In genomic region chr5:115856936-115857524, GRCh38 we compare ENCODE assay signal across 26 cellular contexts. TPM values are rescaled to one million over a fixed set of nuclear protein-coding genes. Genes with fewer than 3 reads are reported as not detected.
A peak's percentile ranks its signal among the peaks of the same experiment; 100 is the strongest.
DNase-seq lines count a peak whose midpoint lies in the region; ATAC-seq, FAIRE-seq and TF ChIP-seq lines count a peak whose summit lies in the region.
"Had no signal": no experiment of that assay in that cellular context is flagged by ENCODE, and none has a peak within 500 bp of the region (broad histone marks: within the 10 kb centered on the region; RNA-seq: fewer than 3 reads in every experiment).

No MANE protein-coding gene starts in this region.

- H3K27me3 ChIP-seq in neural progenitor cell (no peaks in the 10 kb centered on the region), lower lobe of right lung (ENCODE audit: low read depth) (no peaks in the 10 kb centered on the region), vagina (no peaks in the 10 kb centered on the region)
- H3K27me3 ChIP-seq: ascending aorta, SJCRH30 had no signal

- no peak for TF ChIP-seq POLR2A in GM12891 (IDR thresholded peaks at IDR 0.05; ENCODE audit: low read depth, low read length)
- TF ChIP-seq POLR2A in vagina (IDR thresholded peaks at IDR 0.05) = no peak

- peaks cover 18% of the 10 kb centered on the region for H3K9me3 Mint-ChIP-seq in neural progenitor cell
- H3K9me3 Mint-ChIP-seq: activated T-helper 17 cell treated with anti-CD3 and anti-CD28 coated beads, Interleukin-2, amount 50 U/mL, for 72 hours; natural killer cell treated with Interleukin-12 subunit alpha and Interleukin-12 subunit beta and Interleukin-15 and Interleukin-18, amount 100 ng/mL, for 72 hours had no signal

- peak; percentile 33 for FAIRE-seq in GM12891 (lab: Jason Lieb, UNC)
- FAIRE-seq in urothelium cell line (lab: Jason Lieb, UNC) = no peak

- peaks cover 17% of the 10 kb centered on the region for H3K36me3 Mint-ChIP-seq in neural progenitor cell
- H3K36me3 Mint-ChIP-seq: natural killer cell treated with Interleukin-12 subunit alpha and Interleukin-12 subunit beta and Interleukin-15 and Interleukin-18, amount 100 ng/mL, for 72 hours had no signal

- intact Hi-C loops in lower lobe of right lung (cut with DNase I) = no loop called here
- intact Hi-C loops in vagina (cut with DNase I) = no loop called here

- ATAC-seq in lower lobe of right lung = no peak
- ATAC-seq: left cardiac atrium; natural killer cell treated with Interleukin-12 subunit alpha and Interleukin-12 subunit beta and Interleukin-15 and Interleukin-18, amount 100 ng/mL, for 72 hours; stimulated activated memory B cell treated with anti-CD40 and anti-IgM and Interleukin-4, amounts not matched to agents 10 μg/mL and 1 μg/mL and 100 μg/mL, for 72 hours had no signal

- H3K4me2 ChIP-seq in neural progenitor cell = no peak overlapping the region
- H3K4me2 ChIP-seq: KMS-11 had no signal

- H3K9me3 ChIP-seq in neural progenitor cell (ENCODE audit: low read depth) = no peaks in the 10 kb centered on the region
- no peaks in the 10 kb centered on the region for H3K9me3 ChIP-seq in lower lobe of right lung
- H3K9me3 ChIP-seq in vagina = no peaks in the 10 kb centered on the region
- H3K9me3 ChIP-seq: ascending aorta, prostate gland, SJCRH30 had no signal

- H3K27ac Mint-ChIP-seq in neural progenitor cell = peak overlapping the region; percentile 52
- H3K27ac Mint-ChIP-seq: activated naive CD8-positive, alpha-beta T cell; activated T-helper 17 cell treated with anti-CD3 and anti-CD28 coated beads, Interleukin-2, amount 50 U/mL, for 72 hours; CD4-positive, CD25-positive, alpha-beta regulatory T cell; endodermal cell; natural killer cell treated with Interleukin-12 subunit alpha and Interleukin-12 subunit beta and Interleukin-15 and Interleukin-18, amount 100 ng/mL, for 72 hours; stimulated activated memory B cell treated with anti-CD40 and anti-IgM and Interleukin-4, amounts not matched to agents 10 μg/mL and 1 μg/mL and 100 μg/mL, for 72 hours had no signal

- peaks cover 19% of the 10 kb centered on the region for H3K4me1 Mint-ChIP-seq in neural progenitor cell

- H4K20me1 ChIP-seq in neural progenitor cell (ENCODE audit: low read depth) = no peaks in the 10 kb centered on the region

- peaks cover 73% of the 10 kb centered on the region for H3K79me2 ChIP-seq in neural progenitor cell (ENCODE audit: low read depth)

- H3K4me3 ChIP-seq in coronary artery = peak overlapping the region; percentile 35
- no peak overlapping the region for H3K4me3 ChIP-seq in neural progenitor cell
- H3K4me3 ChIP-seq in lower lobe of right lung = no peak overlapping the region
- H3K4me3 ChIP-seq in vagina = no peak overlapping the region
- H3K4me3 ChIP-seq: prostate gland, SJCRH30 had no signal

- H3K4me3 Mint-ChIP-seq in neural progenitor cell = no peak overlapping the region
- H3K4me3 Mint-ChIP-seq: activated naive CD8-positive, alpha-beta T cell; activated T-helper 17 cell treated with anti-CD3 and anti-CD28 coated beads, Interleukin-2, amount 50 U/mL, for 72 hours; endodermal cell; stimulated activated memory B cell treated with anti-CD40 and anti-IgM and Interleukin-4, amounts not matched to agents 10 μg/mL and 1 μg/mL and 100 μg/mL, for 72 hours had no signal

- H3K27ac ChIP-seq in coronary artery (peak overlapping the region in 1 of 2 donors; percentile 35), neural progenitor cell (no peak overlapping the region), lower lobe of right lung (no peak overlapping the region), vagina (no peak overlapping the region)
- H3K27ac ChIP-seq: KMS-11, prostate gland, SJCRH30 had no signal

- H3K4me1 ChIP-seq in neural progenitor cell = peaks cover 17% of the 10 kb centered on the region
- peaks cover 13% of the 10 kb centered on the region for H3K4me1 ChIP-seq in lower lobe of right lung
- H3K4me1 ChIP-seq in vagina = peaks cover 57% of the 10 kb centered on the region
- H3K4me1 ChIP-seq: prostate gland had no signal

- DNase-seq in GM12891 (ENCODE audit: insufficient read length, low spot score) (no peak), LoVo (ENCODE audit: low spot score) (peak; percentile 25), coronary artery (ENCODE audit: low spot score) (no peak), neural progenitor cell (ENCODE audit: low spot score) (no peak), DMS 273 treated with DMSO at 0.1 percent for 48 hours (lab: John Stamatoyannopoulos, UW) (no peak), lower lobe of right lung (no peak), urothelium cell line (ENCODE audit: low spot score) (no peak), vagina (ENCODE audit: extremely low spot score in 2 of 2) (no peak)
- DNase-seq: activated CD4-positive, alpha-beta T cell treated with anti-CD3 and anti-CD28 coated beads, Interleukin-2, amount 50 U/mL, for 1 hour; CD4-positive, CD25-positive, alpha-beta regulatory T cell; DMS153; endodermal cell; left cardiac atrium; midbrain; NCI-H1930; SJCRH30; stimulated activated CD4-positive, alpha-beta T cell treated with anti-CD3 and anti-CD28 coated beads, Interleukin-1b, Interleukin-23, amount 100 ng/mL, for 48 hours; T-helper 2 cell had no signal

- no peaks in the 10 kb centered on the region for H3K27me3 Mint-ChIP-seq in neural progenitor cell (ENCODE audit: insufficient read depth, low read depth)
- H3K27me3 Mint-ChIP-seq: activated naive CD8-positive, alpha-beta T cell; activated T-helper 17 cell treated with anti-CD3 and anti-CD28 coated beads, Interleukin-2, amount 50 U/mL, for 72 hours; CD4-positive, CD25-positive, alpha-beta regulatory T cell; natural killer cell treated with Interleukin-12 subunit alpha and Interleukin-12 subunit beta and Interleukin-15 and Interleukin-18, amount 100 ng/mL, for 72 hours; stimulated activated memory B cell treated with anti-CD40 and anti-IgM and Interleukin-4, amounts not matched to agents 10 μg/mL and 1 μg/mL and 100 μg/mL, for 72 hours had no signal

- H3K36me3 ChIP-seq in neural progenitor cell = no peaks in the 10 kb centered on the region
- no peaks in the 10 kb centered on the region for H3K36me3 ChIP-seq in lower lobe of right lung
- H3K36me3 ChIP-seq in vagina = no peaks in the 10 kb centered on the region
- H3K36me3 ChIP-seq: ascending aorta, prostate gland, SJCRH30 had no signal

- TF ChIP-seq CTCF in coronary artery (IDR thresholded peaks at IDR 0.05) (no peak), neural progenitor cell (IDR thresholded peaks at IDR 0.05) (no peak), lower lobe of right lung (IDR thresholded peaks at IDR 0.05) (no peak), vagina (IDR thresholded peaks at IDR 0.05) (no peak)

- no peak overlapping the region for H2AFZ ChIP-seq in neural progenitor cell (replicated peaks)

- no peak overlapping the region for H3K9ac ChIP-seq in neural progenitor cell
- H3K9ac ChIP-seq: KMS-11 had no signal

- no peaks in the 10 kb centered on the region for H3F3A ChIP-seq in neural progenitor cell (ENCODE audit: low read depth)

TF ChIP-seq in GM12891, 5 proteins besides CTCF, POLR2A, EP300 and RAD21:
- TF ChIP-seq POU2F2 (IDR thresholded peaks at IDR 0.05; ENCODE audit: low read depth, low read length) (no peak), SPI1 (IDR thresholded peaks at IDR 0.05; ENCODE audit: low read depth, low read length) (no peak), TAF1 (IDR thresholded peaks at IDR 0.05; ENCODE audit: low read depth, low read length) (no peak), PAX5 (IDR thresholded peaks at IDR 0.05; ENCODE audit: insufficient read depth, low read length, severe bottlenecking) (no peak), POLR2AphosphoS5 (IDR thresholded peaks at IDR 0.05; ENCODE audit: low read depth, low read length) (no peak)

RNA-seq across cellular contexts. Expression of gene AP3S1, which starts 15.3 kb away (rescaled TPM):
- 160 TPM for polyA plus RNA-seq in GM12891 (2012; ENCODE audit: low read depth, missing spikeins)
- 139 and 157 TPM in 2 replicates for total RNA-seq in neural progenitor cell (ENCODE audit: low replicate concordance)
- total RNA-seq in lower lobe of right lung = 69.4 TPM
- total RNA-seq in vagina = 36.8 TPM

RNA-seq across cellular contexts. Expression of gene ATG12, which starts 15.7 kb away (rescaled TPM):
- polyA plus RNA-seq in GM12891 (2012; ENCODE audit: low read depth, missing spikeins) = 47.5 TPM
- 50.4 and 122 TPM in 2 replicates for total RNA-seq in neural progenitor cell (ENCODE audit: low replicate concordance)
- 35.7 TPM for total RNA-seq in lower lobe of right lung
- 50.6 TPM for total RNA-seq in vagina

RNA-seq across cellular contexts. Expression of gene CDO1, which starts 40.6 kb away (rescaled TPM):
- polyA plus RNA-seq in GM12891 (2012; ENCODE audit: low read depth, missing spikeins) = 0.10 TPM
- total RNA-seq in neural progenitor cell (ENCODE audit: low replicate concordance) (18.4 and 21.9 TPM in 2 replicates), lower lobe of right lung (12.8 TPM), vagina (16.0 TPM)
- total RNA-seq: activated T-helper 17 cell treated with anti-CD3 and anti-CD28 coated beads, Interleukin-2, amount 50 U/mL, for 72 hours; G401; natural killer cell treated with Interleukin-12 subunit alpha and Interleukin-12 subunit beta and Interleukin-15 and Interleukin-18, amount 100 ng/mL, for 72 hours; SJCRH30 had no signal
